In genomic region chr4:16759781-16760459, GRCh38 we compare ENCODE assay signal across 2 cellular contexts.
TF ChIP-seq lines count a peak whose summit lies in the region.

No MANE protein-coding gene starts in this region.

TF ChIP-seq in GM23338, 12 proteins besides CTCF, POLR2A, EP300 and RAD21 (continued from another document):
- TF ChIP-seq ZNF462 (CRISPR knock-in tag; IDR thresholded peaks at IDR 0.05) (no peak), STAT1 (IDR thresholded peaks at IDR 0.05; ENCODE audit: unreplicated experiment) (no peak), EZH2 (IDR thresholded peaks at IDR 0.05; ENCODE audit: low read depth, unreplicated experiment) (no peak), CREB1 (CRISPR knock-in tag; IDR thresholded peaks at IDR 0.05; ENCODE audit: low read depth) (no peak), JUNB (IDR thresholded peaks at IDR 0.05; ENCODE audit: unreplicated experiment) (no peak), ZNF114 (CRISPR knock-in tag; IDR thresholded peaks at IDR 0.05) (no peak)

TF ChIP-seq in SK-N-SH treated with all-trans-retinoic acid at 6 μM for 48 hours, 23 proteins besides CTCF, POLR2A, EP300 and RAD21 (continued from another document):
- TF ChIP-seq TSHZ2 (CRISPR knock-in tag; IDR thresholded peaks at IDR 0.05) (0 out of 2 replicates have a peak, but pooled peaks have one; percentile 65), ISL1 (CRISPR knock-in tag; IDR thresholded peaks at IDR 0.05) (peak; percentile 91), BACH2 (CRISPR knock-in tag; IDR thresholded peaks at IDR 0.05; ENCODE audit: borderline replicate concordance) (no peak), ESRRG (CRISPR knock-in tag; IDR thresholded peaks at IDR 0.05) (no peak), ZNF8 (CRISPR knock-in tag; IDR thresholded peaks at IDR 0.05) (no peak)
